Comparison of ENCODE assay signal across 8 cellular contexts in the genomic region with DNA sequence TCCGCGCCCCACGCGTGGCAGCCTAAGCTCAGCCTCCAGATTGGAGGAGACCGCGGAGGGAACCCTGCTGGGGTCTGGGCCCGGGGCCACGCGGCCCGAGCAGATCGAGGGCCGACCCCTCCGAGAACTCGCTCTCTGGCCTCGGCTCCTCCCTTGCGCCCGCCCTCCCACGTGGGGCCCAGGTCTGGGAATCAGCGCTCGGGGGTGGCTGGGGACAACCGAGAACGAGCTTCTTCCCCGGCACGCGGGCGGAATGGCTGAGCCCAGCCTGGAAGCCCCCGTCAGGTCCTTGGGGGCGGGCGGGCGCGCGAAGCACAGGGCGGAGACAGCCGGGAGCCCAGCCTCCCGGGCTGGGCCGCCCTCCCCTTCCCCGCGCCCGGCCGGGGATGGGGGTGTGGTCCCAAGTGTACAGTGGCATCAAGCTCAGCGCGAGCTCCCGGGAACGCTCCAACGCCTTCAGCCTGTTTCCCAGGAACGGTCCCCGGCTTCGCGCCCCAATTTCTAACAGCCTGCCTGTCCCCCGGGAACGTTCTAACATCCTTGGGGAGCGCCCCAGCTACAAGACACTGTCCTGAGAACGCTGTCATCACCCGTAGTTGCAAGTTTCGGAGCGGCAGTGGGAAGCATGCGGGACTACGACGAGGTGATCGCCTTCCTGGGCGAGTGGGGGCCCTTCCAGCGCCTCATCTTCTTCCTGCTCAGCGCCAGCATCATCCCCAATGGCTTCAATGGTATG. TPM values are rescaled to one million over a fixed set of nuclear protein-coding genes. Genes with fewer than 3 reads are reported as not detected.
DNase-seq lines count a peak whose midpoint lies in the region; ATAC-seq and TF ChIP-seq lines count a peak whose summit lies in the region.

A gene (plus strand): TSS at position 403 of the 736 bp plus-strand sequence. CDS start 223 bp downstream, at position 626.

- peak within 1 kb of the TSS; percentile 88 for H2AK9ac ChIP-seq in IMR-90 (replicated peaks; ENCODE audit: low read depth, low read length, poor library complexity)

- peak within 1 kb of the TSS; percentile 92 for H3K4me2 ChIP-seq in IMR-90 (ENCODE audit: low read depth, low read length)

- H3K9me3 Mint-ChIP-seq in activated T-helper 1 cell treated with anti-CD3 and anti-CD28 coated beads, Interleukin-12 subunit alpha, Interleukin-12 subunit beta, Interleukin-2, Interleukin-4 antibody, amounts not matched to agents 30 ng/mL and 10 ng/mL and 1 ng/mL, durations not matched to agents 14 hours and 24 hours and 36 hours, result no peaks in the 10 kb centered on the region
- H3K9me3 Mint-ChIP-seq in naive B cell, result no peaks in the 10 kb centered on the region
- H3K9me3 Mint-ChIP-seq in stimulated activated effector memory CD8-positive, alpha-beta T cell treated with anti-CD3 and anti-CD28 coated beads, Interleukin-12 subunit alpha, Interleukin-12 subunit beta, amount 100 ng/mL, for 72 hours, result no peaks in the 10 kb centered on the region

- peaks cover 32% of the 10 kb centered on the region for H3K4me1 Mint-ChIP-seq in activated T-helper 1 cell treated with anti-CD3 and anti-CD28 coated beads, Interleukin-12 subunit alpha, Interleukin-12 subunit beta, Interleukin-2, Interleukin-4 antibody, amounts not matched to agents 30 ng/mL and 10 ng/mL and 1 ng/mL, durations not matched to agents 14 hours and 24 hours and 36 hours (ENCODE audit: low read depth)
- peaks cover 12 to 19% (median 12%) of the 10 kb centered on the region in 3 donors for H3K4me1 Mint-ChIP-seq in naive B cell
- peaks cover 36% of the 10 kb centered on the region for H3K4me1 Mint-ChIP-seq in stimulated activated effector memory CD8-positive, alpha-beta T cell treated with anti-CD3 and anti-CD28 coated beads, Interleukin-12 subunit alpha, Interleukin-12 subunit beta, amount 100 ng/mL, for 72 hours

- peaks cover 17 to 49% of the 10 kb centered on the region in 2 experiments; a peak in 3 of 4 replicates for H3K79me1 ChIP-seq in IMR-90 (ENCODE audit: low read depth in 1 of 2, low read length in 2 of 2)

- peak within 1 kb of the TSS; percentile 91 to 99 for H4K8ac ChIP-seq in IMR-90 (ENCODE audit: low read depth in 2 of 2, low read length in 2 of 2)

- H3K9me1 ChIP-seq in IMR-90 (ENCODE audit: insufficient read depth, low read length), result peaks cover 15% of the 10 kb centered on the region

- H3K14ac ChIP-seq in IMR-90 (replicated peaks; ENCODE audit: low read depth, low read length), result peak within 1 kb of the TSS; percentile 90

- peak within 1 kb of the TSS; percentile 91 for H2BK120ac ChIP-seq in IMR-90 (ENCODE audit: low read depth, low read length)

- H3K4me1 ChIP-seq in IMR-90 (ENCODE audit: control insufficient read depth, insufficient read depth, low read length), result peaks cover 12% of the 10 kb centered on the region
- H3K4me1 ChIP-seq in Panc1 (ENCODE audit: control insufficient read depth, insufficient read depth, low read length), result peaks cover 13% of the 10 kb centered on the region

- H3K27me3 Mint-ChIP-seq in activated T-helper 1 cell treated with anti-CD3 and anti-CD28 coated beads, Interleukin-12 subunit alpha, Interleukin-12 subunit beta, Interleukin-2, Interleukin-4 antibody, amounts not matched to agents 30 ng/mL and 10 ng/mL and 1 ng/mL, durations not matched to agents 14 hours and 24 hours and 36 hours (ENCODE audit: insufficient read depth), result peaks cover 15% of the 10 kb centered on the region
- peaks cover 28 to 54% (median 42%) of the 10 kb centered on the region in 3 donors for H3K27me3 Mint-ChIP-seq in naive B cell

- H3K27me3 ChIP-seq in IMR-90 (ENCODE audit: control insufficient read depth, insufficient read depth, low read length) (no peaks in the 10 kb centered on the region), Panc1 (ENCODE audit: control insufficient read depth, insufficient read depth, low read length) (no peaks in the 10 kb centered on the region)

- TF ChIP-seq CTCF in IMR-90 (conservative IDR thresholded peaks at IDR 0.05; ENCODE audit: low read depth, low read length), result no peak
- TF ChIP-seq CTCF in Panc1 (IDR thresholded peaks at IDR 0.05), result no peak

- H3K4me3 Mint-ChIP-seq in activated T-helper 1 cell treated with anti-CD3 and anti-CD28 coated beads, Interleukin-12 subunit alpha, Interleukin-12 subunit beta, Interleukin-2, Interleukin-4 antibody, amounts not matched to agents 30 ng/mL and 10 ng/mL and 1 ng/mL, durations not matched to agents 14 hours and 24 hours and 36 hours, result peak within 1 kb of the TSS; percentile 93
- H3K4me3 Mint-ChIP-seq in naive B cell, result peak within 1 kb of the TSS; percentile 81 to 96 (median 92)
- H3K4me3 Mint-ChIP-seq in stimulated activated effector memory CD8-positive, alpha-beta T cell treated with anti-CD3 and anti-CD28 coated beads, Interleukin-12 subunit alpha, Interleukin-12 subunit beta, amount 100 ng/mL, for 72 hours, result peak within 1 kb of the TSS; percentile 93

- H4K5ac ChIP-seq in IMR-90 (ENCODE audit: low read depth, low read length), result peak within 1 kb of the TSS; percentile 66

- peak within 1 kb of the TSS; percentile 94 for H3K4ac ChIP-seq in IMR-90 (ENCODE audit: low read depth, low read length)

- H3K9me3 ChIP-seq in IMR-90 (ENCODE audit: control insufficient read depth, insufficient read depth, low read length) (no peaks in the 10 kb centered on the region), Panc1 (ENCODE audit: control insufficient read depth, insufficient read depth, low read depth, low read length) (no peaks in the 10 kb centered on the region)

- intact Hi-C loops in IMR-90 (cut with micrococcal nuclease) (loop anchor here (2.0 to 5.0 kb wide), 2 partner anchors 71 to 213 kb away; no protein-coding TSS in a partner anchor), Panc1 (cut with micrococcal nuclease; ENCODE audit: unreplicated experiment) (no loop called here)
- intact Hi-C loops in activated T-helper 1 cell treated with anti-CD3 and anti-CD28 coated beads, Interleukin-12 subunit alpha, Interleukin-12 subunit beta, Interleukin-2, Interleukin-4 antibody, amounts not matched to agents 30 ng/mL and 10 ng/mL and 1 ng/mL, durations not matched to agents 14 hours and 24 hours and 36 hours (cut with micrococcal nuclease), result loop anchor here (1.0 to 10.0 kb wide), 10 partner anchors 21 to 757 kb away; a partner anchor contains a TSS

- H2BK20ac ChIP-seq in IMR-90 (ENCODE audit: low read depth, low read length), result peak within 1 kb of the TSS; percentile 47; the same call in 1 of the 2 replicates

- H3K27ac ChIP-seq in IMR-90 (ENCODE audit: insufficient read depth, low read length) (peak within 1 kb of the TSS; percentile 99), Panc1 (ENCODE audit: low read length) (peak within 1 kb of the TSS; percentile 92)

- H2AFZ ChIP-seq in IMR-90 (replicated peaks; ENCODE audit: low read length, poor library complexity), result peak within 1 kb of the TSS; percentile 95

- dilution Hi-C loops in IMR-90 (cut with HindIII; ENCODE audit: low sequenced_read_pairs, unreplicated experiment), result no loop called here

- peak within 1 kb of the TSS; percentile 90 for H3K9ac ChIP-seq in IMR-90 (ENCODE audit: low read depth, low read length)

- CTCF ChIA-PET in IMR-90 (lab: Yijun Ruan, JAX) (interaction anchor here (0.6 to 1.7 kb wide), 5 partner anchors 11 to 1910 kb away, joined by 3 to 4 read pairs (median 3); a partner anchor contains a TSS), Panc1 (lab: Charles Lee) (interaction anchor here (0.6 to 1.6 kb wide), 4 partner anchors 56 to 237 kb away, joined by 3 to 6 read pairs (median 4); no protein-coding TSS in a partner anchor)

- POLR2A ChIA-PET in IMR-90 (lab: Charles Lee; ENCODE audit: unreplicated experiment), result interaction anchor here (0.7 kb wide), 1 partner anchor 56 kb away, joined by 5 read pairs; no protein-coding TSS in a partner anchor
- POLR2A ChIA-PET in Panc1 (lab: Charles Lee), result interaction anchor here (0.6 kb wide), 2 partner anchors 16 to 96 kb away, joined by 3 to 4 read pairs; no protein-coding TSS in a partner anchor

- no peaks in the 10 kb centered on the region for H3K36me3 Mint-ChIP-seq in activated T-helper 1 cell treated with anti-CD3 and anti-CD28 coated beads, Interleukin-12 subunit alpha, Interleukin-12 subunit beta, Interleukin-2, Interleukin-4 antibody, amounts not matched to agents 30 ng/mL and 10 ng/mL and 1 ng/mL, durations not matched to agents 14 hours and 24 hours and 36 hours (ENCODE audit: low read depth)
- H3K36me3 Mint-ChIP-seq in naive B cell, result no peaks in the 10 kb centered on the region
- peaks cover 10% of the 10 kb centered on the region for H3K36me3 Mint-ChIP-seq in stimulated activated effector memory CD8-positive, alpha-beta T cell treated with anti-CD3 and anti-CD28 coated beads, Interleukin-12 subunit alpha, Interleukin-12 subunit beta, amount 100 ng/mL, for 72 hours

- H3K23ac ChIP-seq in IMR-90 (ENCODE audit: low read depth, low read length), result peak within 1 kb of the TSS; percentile 93

- H2BK15ac ChIP-seq in IMR-90 (ENCODE audit: low read depth, low read length), result peak within 1 kb of the TSS; percentile 72; the same call in 2 of the 3 replicates

- WGBS in IMR-90 (ENCODE audit: extremely low coverage in 2 of 2, insufficient read length in 1 of 2), 2 experiments, result 0% methylated on average over 42 of the region's 63 CpGs; no CpG with 5 or more reads in 1 of the 2 experiments

- no peaks in the 10 kb centered on the region for H4K20me1 ChIP-seq in IMR-90 (ENCODE audit: insufficient read depth, low read length)

- H2BK5ac ChIP-seq in IMR-90 (ENCODE audit: low read depth, low read length, poor library complexity, severe bottlenecking), result peak within 1 kb of the TSS; percentile 91

- BruUV-seq in IMR-90 (replicated peaks; lab: Mats Ljungman, UMichigan), result no TSS peak
- BruUV-seq in Panc1 (replicated peaks; lab: Mats Ljungman, UMichigan), result no TSS peak

- TF ChIP-seq POLR2A in IMR-90 (IDR thresholded peaks at IDR 0.05; ENCODE audit: low read depth, low read length), result peak; percentile 79; the same call in 1 of the 2 replicates

- H4K91ac ChIP-seq in IMR-90 (ENCODE audit: insufficient read depth, low read depth, low read length), result peak within 1 kb of the TSS; percentile 92

- H3K4me3 ChIP-seq in IMR-90 (ENCODE audit: insufficient read depth, low read depth, low read length) (peak within 1 kb of the TSS; percentile 74), Panc1 (ENCODE audit: low read depth in 2 of 2, low read length in 2 of 2) (peak within 1 kb of the TSS; percentile 57 to 72)

- peak within 1 kb of the TSS; percentile 67 for H2AK5ac ChIP-seq in IMR-90 (ENCODE audit: low read depth, low read length)

- peak within 1 kb of the TSS; percentile 91 for H3K56ac ChIP-seq in IMR-90 (ENCODE audit: extremely low read depth, insufficient read depth, low read length)

- TF ChIP-seq RAD21 in IMR-90 (IDR thresholded peaks at IDR 0.05; ENCODE audit: low read length), result no peak

- DNase-seq in DMS 273 treated with DMSO at 0.1 percent for 48 hours (lab: John Stamatoyannopoulos, UW) (peak; percentile 79), IMR-90 (peak; percentile 92), Panc1 (ENCODE audit: low read depth, low spot score) (peak; percentile 68), fibroblast of gingiva (ENCODE audit: low read depth) (peak; percentile 93), naive B cell (peak; percentile 49)
- peak; percentile 66 for DNase-seq in activated T-helper 1 cell treated with anti-CD3 and anti-CD28 coated beads, Interleukin-12 subunit alpha, Interleukin-12 subunit beta, Interleukin-2, Interleukin-4 antibody, amounts not matched to agents 30 ng/mL and 10 ng/mL and 1 ng/mL, durations not matched to agents 14 hours and 24 hours and 36 hours (ENCODE audit: low spot score)
- peak; percentile 71 to 91 for DNase-seq in stimulated activated effector memory CD8-positive, alpha-beta T cell treated with anti-CD3 and anti-CD28 coated beads, Interleukin-12 subunit alpha, Interleukin-12 subunit beta, amount 100 ng/mL, for 72 hours (ENCODE audit: low spot score in 2 of 2)

- peak within 1 kb of the TSS; percentile 95 for H3K27ac Mint-ChIP-seq in activated T-helper 1 cell treated with anti-CD3 and anti-CD28 coated beads, Interleukin-12 subunit alpha, Interleukin-12 subunit beta, Interleukin-2, Interleukin-4 antibody, amounts not matched to agents 30 ng/mL and 10 ng/mL and 1 ng/mL, durations not matched to agents 14 hours and 24 hours and 36 hours
- H3K27ac Mint-ChIP-seq in naive B cell, result peak within 1 kb of the TSS in 3 of 6 donors; percentile 52 to 76 (median 56)
- H3K27ac Mint-ChIP-seq in stimulated activated effector memory CD8-positive, alpha-beta T cell treated with anti-CD3 and anti-CD28 coated beads, Interleukin-12 subunit alpha, Interleukin-12 subunit beta, amount 100 ng/mL, for 72 hours, result peak within 1 kb of the TSS; percentile 93

- no peaks in the 10 kb centered on the region for H3K36me3 ChIP-seq in IMR-90 (ENCODE audit: control insufficient read depth, insufficient read depth, low read length)
- no peaks in the 10 kb centered on the region for H3K36me3 ChIP-seq in Panc1 (ENCODE audit: control insufficient read depth, insufficient read depth, low read length)

- peak; percentile 69 for ATAC-seq in GM21528 (IDR thresholded peaks at IDR 0.05; ENCODE audit: low FRiP score, unreplicated experiment)
- ATAC-seq in IMR-90 (ENCODE audit: low read depth), result peak; percentile 83
- peak; percentile 91 for ATAC-seq in Panc1
- peak; percentile 79 to 81 for ATAC-seq in naive B cell (ENCODE audit: low read depth in 2 of 2)
- ATAC-seq in stimulated activated effector memory CD8-positive, alpha-beta T cell treated with anti-CD3 and anti-CD28 coated beads, Interleukin-12 subunit alpha, Interleukin-12 subunit beta, amount 100 ng/mL, for 72 hours, result peak; percentile 84

- peak within 1 kb of the TSS; percentile 79 for H3K18ac ChIP-seq in IMR-90 (ENCODE audit: low read depth, low read length)

- in situ Hi-C loops in IMR-90 (cut with MboI; ENCODE audit: low sequenced_read_pairs), result no loop called here
- in situ Hi-C loops in Panc1 (cut with HindIII; ENCODE audit: low pct_unique_long_range_greater_than_20kb, low sequenced_read_pairs), result no loop called here

RNA-seq across cellular contexts. Expression of the gene that starts here (rescaled TPM):
- total RNA-seq in IMR-90 (2012; rRNA removed) (2.8 and 3.2 TPM in 2 replicates), Panc1 (2021; ENCODE audit: unreplicated experiment) (1.5 TPM)
- polyA plus RNA-seq in IMR-90 (2012; rRNA removed) (2.5 and 2.6 TPM in 2 replicates), naive B cell (ENCODE audit: low read depth in 6 of 6) (not detected)
- 1.2 and 2.1 TPM in 2 replicates for polyA plus RNA-seq in IMR-90 (2012; cell fraction: cytosol; rRNA removed)
- polyA plus RNA-seq in IMR-90 (2012; cell fraction: nucleus; rRNA removed; ENCODE audit: low replicate concordance), result 7.0 and 12.7 TPM in 2 replicates
- 0.40 TPM for polyA plus RNA-seq in Panc1 (2012; ENCODE audit: insufficient read length)
- 1.6 and 2.6 TPM in 2 replicates for total RNA-seq in activated T-helper 1 cell treated with anti-CD3 and anti-CD28 coated beads, Interleukin-12 subunit alpha, Interleukin-12 subunit beta, Interleukin-2, Interleukin-4 antibody, amounts not matched to agents 30 ng/mL and 10 ng/mL and 1 ng/mL, durations not matched to agents 14 hours and 24 hours and 36 hours

Comparison
In these comparisons a context has a peak if more than half of its experiments do, and no peak if none do; other contexts are left out.
1. Peak in every context shown above with its lines: DNase-seq, ATAC-seq, H3K4me3 ChIP-seq and H3K27ac ChIP-seq.
2. Peak in DNase-seq and ATAC-seq in naive B cell; RNA of the gene not detected or under 1 TPM.